ENCODE assay signal across 2 cellular contexts in genomic region chr13:49593876-49594275, GRCh38. TPM values are rescaled to one million over a fixed set of nuclear protein-coding genes. Genes with fewer than 3 reads are reported as not detected.
"Had no signal": no experiment of that assay in that cellular context is flagged by ENCODE, and none has a peak within 500 bp of the region (broad histone marks: within the 10 kb centered on the region; RNA-seq: fewer than 3 reads in every experiment).

No MANE protein-coding gene starts in this region.

RNA-seq across cellular contexts. Expression of gene ARL11, which starts 34.4 kb away (rescaled TPM):
- total RNA-seq: HT1080, IMR-90 had no signal
- polyA plus RNA-seq: IMR-90 had no signal
